In the genomic region with DNA sequence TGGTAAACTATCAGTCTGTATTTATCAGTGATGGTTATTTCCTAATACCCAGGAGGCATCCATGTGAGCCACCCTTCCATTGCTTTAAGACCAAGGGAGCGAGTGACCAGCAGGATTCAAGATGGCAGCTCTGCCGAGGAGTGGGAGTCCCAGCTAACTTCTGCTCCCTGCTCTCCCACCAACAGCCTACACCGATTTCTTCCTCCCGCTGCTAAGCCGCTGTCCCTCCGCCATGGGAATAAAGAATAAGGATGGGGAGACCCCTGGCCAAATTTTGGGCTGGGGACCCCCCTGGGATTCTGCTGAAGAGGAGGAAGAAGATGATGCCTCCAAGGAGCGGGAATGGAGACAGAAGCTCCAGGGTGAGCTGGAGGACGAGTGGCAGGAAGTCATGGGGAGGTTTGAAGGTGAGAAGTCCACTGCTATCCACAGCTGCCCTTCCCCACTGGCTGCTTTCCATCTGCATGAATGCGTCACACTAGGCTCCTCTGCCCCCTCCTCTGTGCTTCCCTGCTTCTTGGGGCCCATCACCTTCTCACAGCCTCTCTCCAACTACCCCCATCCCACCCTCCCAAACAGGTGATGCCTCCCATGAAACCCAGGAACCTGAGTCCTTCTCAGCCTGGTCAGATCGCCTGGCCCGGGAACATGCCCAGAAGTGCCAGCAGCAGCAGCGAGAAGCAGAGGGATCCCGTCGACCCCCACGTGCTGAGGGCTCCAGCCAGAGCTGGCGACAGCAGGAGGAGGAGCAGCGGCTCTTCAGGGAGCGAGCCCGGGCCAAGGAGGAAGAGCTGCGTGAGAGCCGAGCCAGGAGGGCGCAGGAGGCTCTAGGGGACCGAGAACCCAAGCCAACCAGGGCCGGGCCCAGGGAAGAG, we compare ENCODE assay signal across 1 cellular context.
TF ChIP-seq lines count a peak whose summit lies in the region.

No MANE protein-coding gene starts in this region.

TF ChIP-seq in SK-N-SH, 30 proteins besides CTCF, POLR2A, EP300 and RAD21:
- TF ChIP-seq, protein P1, sequence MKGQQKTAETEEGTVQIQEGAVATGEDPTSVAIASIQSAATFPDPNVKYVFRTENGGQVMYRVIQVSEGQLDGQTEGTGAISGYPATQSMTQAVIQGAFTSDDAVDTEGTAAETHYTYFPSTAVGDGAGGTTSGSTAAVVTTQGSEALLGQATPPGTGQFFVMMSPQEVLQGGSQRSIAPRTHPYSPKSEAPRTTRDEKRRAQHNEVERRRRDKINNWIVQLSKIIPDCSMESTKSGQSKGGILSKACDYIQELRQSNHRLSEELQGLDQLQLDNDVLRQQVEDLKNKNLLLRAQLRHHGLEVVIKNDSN (IDR thresholded peaks at IDR 0.05; ENCODE audit: borderline replicate concordance, low read depth), result no peak
- TF ChIP-seq NRF1 (IDR thresholded peaks at IDR 0.05; ENCODE audit: low read depth, low read length), result no peak
- no peak for TF ChIP-seq RFX5 (IDR thresholded peaks at IDR 0.05; ENCODE audit: low read length)
- TF ChIP-seq MAX (IDR thresholded peaks at IDR 0.05; ENCODE audit: low read depth), result no peak
- TF ChIP-seq PBX3 (IDR thresholded peaks at IDR 0.05), result no peak
- TF ChIP-seq TCF12 (IDR thresholded peaks at IDR 0.05), result no peak
- TF ChIP-seq POLR2AphosphoS5 (IDR thresholded peaks at IDR 0.05; ENCODE audit: low read depth, low read length), result no peak
- TF ChIP-seq MXI1 (IDR thresholded peaks at IDR 0.05; ENCODE audit: low read depth, low read length), result no peak
- TF ChIP-seq JUND (IDR thresholded peaks at IDR 0.05), result no peak
- no peak for TF ChIP-seq ELF1 (IDR thresholded peaks at IDR 0.05)
- no peak for TF ChIP-seq GATA2 (CRISPR knock-in tag; IDR thresholded peaks at IDR 0.05)
- no peak for TF ChIP-seq MEF2A (IDR thresholded peaks at IDR 0.05; ENCODE audit: borderline replicate concordance, low read depth)
TF ChIP-seq in SK-N-SH: peak in this region for 0.
